ENCODE assay signal across 16 cellular contexts in genomic region chr14:36340276-36340890, GRCh38. TPM values are rescaled to one million over a fixed set of nuclear protein-coding genes. Genes with fewer than 3 reads are reported as not detected.
A peak's percentile ranks its signal among the peaks of the same experiment; 100 is the strongest.
DNase-seq lines count a peak whose midpoint lies in the region; ATAC-seq and TF ChIP-seq lines count a peak whose summit lies in the region.
"Had no signal": no experiment of that assay in that cellular context is flagged by ENCODE, and none has a peak within 500 bp of the region (broad histone marks: within the 10 kb centered on the region; RNA-seq: fewer than 3 reads in every experiment).

No MANE protein-coding gene starts in this region.

- no peak overlapping the region for H3K4me2 ChIP-seq in osteoblast (ENCODE audit: insufficient read depth, low read length)
- H3K4me2 ChIP-seq: GM23338 had no signal

- H3K27me3 ChIP-seq in osteoblast (ENCODE audit: insufficient read depth, low read length) = no peaks in the 10 kb centered on the region

- ATAC-seq in activated T-cell treated with anti-CD3 and anti-CD28 coated beads, Interleukin-2, amount 50 U/mL, for 4 hours = peak; percentile 43 to 75
- peak; percentile 50 for ATAC-seq in stimulated activated naive CD8-positive, alpha-beta T cell treated with anti-CD3 and anti-CD28 coated beads, Interleukin-15, amount 100 ng/mL, for 72 hours
- ATAC-seq in stimulated activated naive CD8-positive, alpha-beta T cell treated with anti-CD3 and anti-CD28 coated beads, Interleukin-15, Interleukin-2, amounts not matched to agents 100 U/mL and 50 U/mL, for 24 hours = no peak
- ATAC-seq: GM23338 had no signal

- no peak for DNase-seq in activated T-cell treated with anti-CD3 and anti-CD28 coated beads, Interleukin-2, amount 50 U/mL, for 4 hours
- no peak for DNase-seq in activated T-cell treated with anti-CD3 and anti-CD28 coated beads, Interleukin-2, amount 50 U/mL, for 48 hours
- DNase-seq in stimulated activated naive CD8-positive, alpha-beta T cell treated with anti-CD3 and anti-CD28 coated beads, Interleukin-15, amount 100 ng/mL, for 72 hours = no peak
- DNase-seq in stimulated activated naive CD8-positive, alpha-beta T cell treated with anti-CD3 and anti-CD28 coated beads, Interleukin-15, Interleukin-2, amounts not matched to agents 100 U/mL and 50 U/mL, for 24 hours = no peak
- DNase-seq in osteoblast (ENCODE audit: insufficient read length, low spot score, missing footprints) (peak; percentile 26), D341Med (ENCODE audit: low spot score) (no peak)
- DNase-seq: ACHN; BE2C; C1 segment of cervical spinal cord; CD4-positive, CD25-positive, alpha-beta regulatory T cell; CD8-positive, alpha-beta memory T cell; COR-L47; GDM1; HCEC 1CT; IMR-90 had no signal

- no peaks in the 10 kb centered on the region for H3K9me3 Mint-ChIP-seq in activated T-cell treated with anti-CD3 and anti-CD28 coated beads, Interleukin-2, amount 50 U/mL, for 4 hours
- no peaks in the 10 kb centered on the region for H3K9me3 Mint-ChIP-seq in stimulated activated naive CD8-positive, alpha-beta T cell treated with anti-CD3 and anti-CD28 coated beads, Interleukin-15, amount 100 ng/mL, for 72 hours
- H3K9me3 Mint-ChIP-seq: CD8-positive, alpha-beta memory T cell; GM23338 had no signal

- peaks cover 4% of the 10 kb centered on the region for H3K4me1 Mint-ChIP-seq in activated T-cell treated with anti-CD3 and anti-CD28 coated beads, Interleukin-2, amount 50 U/mL, for 4 hours (ENCODE audit: low read depth)
- no peaks in the 10 kb centered on the region for H3K4me1 Mint-ChIP-seq in stimulated activated naive CD8-positive, alpha-beta T cell treated with anti-CD3 and anti-CD28 coated beads, Interleukin-15, amount 100 ng/mL, for 72 hours
- H3K4me1 Mint-ChIP-seq: CD4-positive, CD25-positive, alpha-beta regulatory T cell; CD8-positive, alpha-beta memory T cell; GM23338 had no signal

- H3K4me3 ChIP-seq in osteoblast (ENCODE audit: insufficient read depth, low read length) = no peak overlapping the region
- H3K4me3 ChIP-seq: GM23338 had no signal

- no peak overlapping the region for H3K4me3 Mint-ChIP-seq in activated T-cell treated with anti-CD3 and anti-CD28 coated beads, Interleukin-2, amount 50 U/mL, for 4 hours
- no peak overlapping the region for H3K4me3 Mint-ChIP-seq in stimulated activated naive CD8-positive, alpha-beta T cell treated with anti-CD3 and anti-CD28 coated beads, Interleukin-15, amount 100 ng/mL, for 72 hours
- H3K4me3 Mint-ChIP-seq: CD4-positive, CD25-positive, alpha-beta regulatory T cell; CD8-positive, alpha-beta memory T cell; GM23338 had no signal

- H4K20me1 ChIP-seq in osteoblast (ENCODE audit: insufficient read depth, low read length) = no peaks in the 10 kb centered on the region

- H3K4me1 ChIP-seq in osteoblast (ENCODE audit: insufficient read depth, low read length) = no peaks in the 10 kb centered on the region
- H3K4me1 ChIP-seq: BE2C had no signal

- no peaks in the 10 kb centered on the region for H3K36me3 ChIP-seq in osteoblast (ENCODE audit: insufficient read depth, low read length)
- H3K36me3 ChIP-seq: BE2C had no signal

- H3K27me3 Mint-ChIP-seq in activated T-cell treated with anti-CD3 and anti-CD28 coated beads, Interleukin-2, amount 50 U/mL, for 4 hours (ENCODE audit: low read depth) = peaks cover 24% of the 10 kb centered on the region
- H3K27me3 Mint-ChIP-seq in stimulated activated naive CD8-positive, alpha-beta T cell treated with anti-CD3 and anti-CD28 coated beads, Interleukin-15, amount 100 ng/mL, for 72 hours = peaks cover 16% of the 10 kb centered on the region

- H3K27ac ChIP-seq in osteoblast (ENCODE audit: low read depth, low read length) = no peak overlapping the region

- H3K79me2 ChIP-seq in osteoblast (ENCODE audit: insufficient read depth, low read length) = no peaks in the 10 kb centered on the region

- no peak overlapping the region for H2AFZ ChIP-seq in osteoblast (ENCODE audit: low read length)
- H2AFZ ChIP-seq: GM23338 had no signal

- H3K9me3 ChIP-seq in osteoblast (ENCODE audit: low read depth, low read length) = no peaks in the 10 kb centered on the region
- H3K9me3 ChIP-seq: BE2C had no signal

- TF ChIP-seq CTCF in osteoblast (IDR thresholded peaks at IDR 0.05; ENCODE audit: extremely low read depth, low read depth, low read length) = no peak

- peak overlapping the region in 1 of 2 donors; percentile 27 for H3K27ac Mint-ChIP-seq in stimulated activated naive CD8-positive, alpha-beta T cell treated with anti-CD3 and anti-CD28 coated beads, Interleukin-15, amount 100 ng/mL, for 72 hours
- H3K27ac Mint-ChIP-seq: CD4-positive, CD25-positive, alpha-beta regulatory T cell; CD8-positive, alpha-beta memory T cell; GM23338 had no signal

- H3K36me3 Mint-ChIP-seq in activated T-cell treated with anti-CD3 and anti-CD28 coated beads, Interleukin-2, amount 50 U/mL, for 4 hours (ENCODE audit: insufficient read depth) = no peaks in the 10 kb centered on the region
- H3K36me3 Mint-ChIP-seq: CD4-positive, CD25-positive, alpha-beta regulatory T cell; CD8-positive, alpha-beta memory T cell had no signal

RNA-seq across cellular contexts. Expression of gene MBIP, which starts 19.9 kb away (rescaled TPM):
- 10 to 100 TPM; 40.2 to 46.0 (median 44.1) TPM for total RNA-seq in activated T-cell treated with anti-CD3 and anti-CD28 coated beads, Interleukin-2, amount 50 U/mL, for 4 hours
- total RNA-seq in osteoblast = 17.4 and 20.9 TPM in 2 replicates
